16 cellular contexts compared by ENCODE assay signal in genomic region chrX:109740076-109740809, GRCh38. TPM values are rescaled to one million over a fixed set of nuclear protein-coding genes. Genes with fewer than 3 reads are reported as not detected.
DNase-seq lines count a peak whose midpoint lies in the region; ATAC-seq and TF ChIP-seq lines count a peak whose summit lies in the region.
"Had no signal": no experiment of that assay in that cellular context is flagged by ENCODE, and none has a peak within 500 bp of the region (broad histone marks: within the 10 kb centered on the region; RNA-seq: fewer than 3 reads in every experiment).

No MANE protein-coding gene starts in this region.

- 20 to 24% methylated on average over 3 of the region's 3 CpGs for WGBS in lung, 2 donors

- TF ChIP-seq POLR2A in uterus (IDR thresholded peaks at IDR 0.05), result no peak

- DNase-seq in CD1c-positive myeloid dendritic cell (ENCODE audit: extremely low spot score), result peak; percentile 33
- DNase-seq in NOMO-1 (lab: John Stamatoyannopoulos, UW; ENCODE audit: unreplicated experiment in 2 of 2), result peak; percentile 13 to 76
- peak; percentile 50 to 76 for DNase-seq in cardiac fibroblast (ENCODE audit: low read depth in 2 of 2)
- DNase-seq in lung (ENCODE audit: low spot score), result peak; percentile 41
- no peak for DNase-seq in HAP-1 (ENCODE audit: low spot score in 2 of 2)
- no peak for DNase-seq in uterus
- DNase-seq: activated CD8-positive, alpha-beta memory T cell treated with anti-CD3 and anti-CD28 coated beads, Interleukin-2, amount 50 U/mL, for 4 hours; activated naive CD8-positive, alpha-beta T cell treated with anti-CD3 and anti-CD28 coated beads, Interleukin-2, amount 10 ng/mL, durations not matched to agents 7 days and 5 days; DND-41; head of caudate nucleus; left ventricle myocardium superior; occipital lobe; stimulated activated CD4-positive, alpha-beta T cell treated with anti-CD3 and anti-CD28 coated beads, Interleukin-1b, Interleukin-23, amount 100 ng/mL, for 48 hours had no signal

- H3K36me3 ChIP-seq in lung (ENCODE audit: control insufficient read depth in 2 of 2, insufficient read depth in 2 of 2, low read length in 2 of 2) (no peaks in the 10 kb centered on the region), HAP-1 (replicated peaks) (no peaks in the 10 kb centered on the region), uterus (no peaks in the 10 kb centered on the region)

- ATAC-seq in lung (ENCODE audit: insufficient read depth, low FRiP score) (peak; percentile 68), GM18517 (IDR thresholded peaks at IDR 0.05; ENCODE audit: unreplicated experiment) (no peak), GM21717 (IDR thresholded peaks at IDR 0.05; ENCODE audit: unreplicated experiment) (no peak)
- ATAC-seq: left ventricle myocardium superior; stimulated activated effector memory CD8-positive, alpha-beta T cell treated with anti-CD3 and anti-CD28 coated beads, Interleukin-12 subunit alpha, Interleukin-12 subunit beta, amount 100 ng/mL, for 72 hours had no signal

- TF ChIP-seq CTCF in cardiac fibroblast (IDR thresholded peaks at IDR 0.05; ENCODE audit: low read depth, low read length) (no peak), lung (IDR thresholded peaks at IDR 0.05; ENCODE audit: control extremely low read depth, extremely low read depth) (no peak), uterus (IDR thresholded peaks at IDR 0.05) (no peak)

- H3K27ac ChIP-seq in lung (ENCODE audit: low read depth in 1 of 2, low read length in 1 of 2), result no peak overlapping the region
- H3K27ac ChIP-seq in uterus, result no peak overlapping the region

- H3K4me3 ChIP-seq in cardiac fibroblast (replicated peaks in 1 of 2; ENCODE audit: low read depth in 2 of 2, low read length in 2 of 2) (no peak overlapping the region), lung (no peak overlapping the region), HAP-1 (no peak overlapping the region), uterus (no peak overlapping the region)

- H3K27me3 ChIP-seq in lung (ENCODE audit: control insufficient read depth, insufficient read depth), result no peaks in the 10 kb centered on the region
- no peaks in the 10 kb centered on the region for H3K27me3 ChIP-seq in HAP-1 (ENCODE audit: low read depth)
- H3K27me3 ChIP-seq in uterus, result no peaks in the 10 kb centered on the region

- in situ Hi-C loops in HAP-1 (cut with MboI; ENCODE audit: low sequenced_read_pairs), result no loop called here

- intact Hi-C loops in uterus (cut with DNase I; ENCODE audit: low total_unique reads), result no loop called here

- no peaks in the 10 kb centered on the region for H3K9me3 ChIP-seq in lung (ENCODE audit: control insufficient read depth in 2 of 2, insufficient read depth in 1 of 2, low read length in 1 of 2)
- no peaks in the 10 kb centered on the region for H3K9me3 ChIP-seq in HAP-1
- no peaks in the 10 kb centered on the region for H3K9me3 ChIP-seq in uterus

- no peaks in the 10 kb centered on the region for H3K4me1 ChIP-seq in lung (ENCODE audit: control insufficient read depth in 2 of 2, insufficient read depth in 2 of 2, low read length in 2 of 2)
- no peaks in the 10 kb centered on the region for H3K4me1 ChIP-seq in HAP-1
- H3K4me1 ChIP-seq in uterus, result no peaks in the 10 kb centered on the region

RNA-seq across cellular contexts. Expression of gene ACSL4, which starts 7.2 kb away (rescaled TPM):
- 10 to 100 TPM; 53.4 to 97.7 TPM for total RNA-seq in lung
- 10 to 100 TPM; 34.1 to 71.1 TPM for polyA plus RNA-seq in lung
- 10 to 100 TPM in 3 of 4 donors, 1 to 10 TPM in 1; 8.5 to 55.6 (median 42.8) TPM for total RNA-seq in uterus

Comparison
In these comparisons a context has a peak if more than half of its experiments do, and no peak if none do; other contexts are left out.
1. DNase-seq: peak in CD1c-positive myeloid dendritic cell (single experiment), NOMO-1 (2 of 2), cardiac fibroblast (2 of 2) and lung (single experiment); none in HAP-1 (0 of 2) and uterus (0 of 2).